ENCODE assay signal across 8 cellular contexts in the genomic region with DNA sequence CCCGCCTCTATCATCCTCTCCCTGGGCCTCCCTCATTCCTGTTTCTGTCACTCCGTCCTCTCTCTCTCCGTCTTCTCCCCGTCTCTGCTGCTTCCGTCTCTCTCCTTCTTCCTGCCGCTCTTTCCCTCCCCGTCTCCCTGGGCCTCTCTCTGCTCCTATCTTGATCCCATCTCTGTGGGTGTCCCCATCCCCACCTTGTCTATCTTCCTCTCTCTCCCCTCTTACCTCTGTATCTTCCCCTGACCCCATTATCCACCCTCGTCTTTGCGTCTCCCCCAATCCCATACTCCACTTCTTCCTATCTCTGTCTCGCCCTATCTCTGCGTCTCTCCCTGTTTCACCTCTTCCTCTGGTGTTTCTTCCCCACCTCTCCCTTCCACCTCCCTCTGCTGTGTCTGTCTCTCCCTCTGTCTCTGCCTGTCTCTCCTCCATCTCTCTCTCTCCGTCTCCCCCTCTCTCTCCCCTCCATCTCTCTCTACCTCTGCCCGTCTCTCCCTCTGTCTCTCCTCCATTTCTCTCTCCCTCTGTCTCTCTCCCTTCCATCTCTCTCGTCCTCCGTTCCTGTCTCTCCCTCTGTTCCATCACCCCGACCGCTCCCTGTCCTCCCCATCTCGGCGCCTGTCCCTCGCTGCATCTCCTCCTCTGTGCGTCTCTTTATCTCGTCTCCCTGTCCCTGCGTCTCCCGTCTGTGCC. TPM values are rescaled to one million over a fixed set of nuclear protein-coding genes. Genes with fewer than 3 reads are reported as not detected.
DNase-seq lines count a peak whose midpoint lies in the region; TF ChIP-seq lines count a peak whose summit lies in the region.

No MANE protein-coding gene starts in this region.

- no peak for TF ChIP-seq CTCF in AG04449 (IDR thresholded peaks at IDR 0.05; ENCODE audit: insufficient read depth, low read length, missing control alignments)
- no peak for TF ChIP-seq CTCF in astrocyte of the cerebellum (IDR thresholded peaks at IDR 0.05; ENCODE audit: low read depth, low read length, missing control alignments)

- H3K4me3 ChIP-seq in AG04449 (ENCODE audit: low read depth, low read length): peak overlapping the region; percentile 59
- peak overlapping the region; percentile 45 for H3K4me3 ChIP-seq in HAP-1
- peak overlapping the region; percentile 39 for H3K4me3 ChIP-seq in astrocyte of the cerebellum (ENCODE audit: low read depth, low read length)
- H3K4me3 ChIP-seq in mononuclear cell (ENCODE audit: low read length): peak overlapping the region; percentile 33

- H3K4me1 ChIP-seq in HAP-1: peaks cover 26% of the 10 kb centered on the region
- H3K4me1 ChIP-seq in mononuclear cell (ENCODE audit: insufficient read depth, low read length): peaks cover 35% of the 10 kb centered on the region

- H3K36me3 ChIP-seq in HAP-1 (replicated peaks): no peaks in the 10 kb centered on the region

- no peak for DNase-seq in AG04449 (ENCODE audit: low read depth, low spot score)
- DNase-seq in HAP-1 (ENCODE audit: low spot score in 2 of 2): peak in 1 of 2 experiments; percentile 8
- DNase-seq in astrocyte of the cerebellum (ENCODE audit: low read depth): no peak
- no peak for DNase-seq in SK-N-DZ (ENCODE audit: low spot score)
- DNase-seq in foreskin melanocyte: no peak
- no peak for DNase-seq in stimulated activated naive CD4-positive, alpha-beta T cell treated with Interleukin-2 at 50 U/mL for 16 hours (lab: John Stamatoyannopoulos, UW)
- no peak for DNase-seq in activated CD4-positive, alpha-beta T cell treated with anti-CD3 and anti-CD28 coated beads for 4 hours

- no peaks in the 10 kb centered on the region for H3K9me3 ChIP-seq in HAP-1
- H3K9me3 ChIP-seq in mononuclear cell (ENCODE audit: low read depth, low read length): no peaks in the 10 kb centered on the region

- POLR2A ChIA-PET in AG04449 (lab: Yijun Ruan, JAX): no interaction called here

- CTCF ChIA-PET in AG04449 (lab: Yijun Ruan, JAX): interaction anchor here (1.4 kb wide), 1 partner anchor 8 kb away, joined by 3 read pairs; no protein-coding TSS in a partner anchor

- H3K27me3 ChIP-seq in HAP-1 (ENCODE audit: low read depth): peaks cover 16% of the 10 kb centered on the region
- H3K27me3 ChIP-seq in mononuclear cell (ENCODE audit: insufficient read depth, low read length): peaks cover 45% of the 10 kb centered on the region

- in situ Hi-C loops in HAP-1 (cut with MboI; ENCODE audit: low sequenced_read_pairs) (no loop called here), astrocyte of the cerebellum (cut with HindIII; ENCODE audit: low sequenced_read_pairs) (no loop called here)

RNA-seq across cellular contexts. Expression of a gene that starts 4.3 kb away (rescaled TPM):
- total RNA-seq in mononuclear cell: 0.10 TPM
- polyA plus RNA-seq in SK-N-DZ (2014; cell fraction: cytosol; rRNA removed): 0.07 and 0.08 TPM in 2 replicates
- polyA plus RNA-seq in SK-N-DZ (2014; cell fraction: nucleus; rRNA removed): 0.24 TPM in 1 of 2 replicates, not detected in the other

RNA-seq across cellular contexts. Expression of a gene that starts 6.4 kb away (rescaled TPM):
- total RNA-seq in mononuclear cell: 20.0 TPM
- 42.6 and 46.1 TPM in 2 replicates for polyA plus RNA-seq in SK-N-DZ (2014; cell fraction: cytosol; rRNA removed)
- polyA plus RNA-seq in SK-N-DZ (2014; cell fraction: nucleus; rRNA removed): 16.9 and 19.5 TPM in 2 replicates

RNA-seq across cellular contexts. Expression of a gene that starts 33.6 kb away (rescaled TPM):
- total RNA-seq in mononuclear cell: not detected
- polyA plus RNA-seq in SK-N-DZ (2014; cell fraction: cytosol; rRNA removed): not detected in 2 replicates
- not detected in 2 replicates for polyA plus RNA-seq in SK-N-DZ (2014; cell fraction: nucleus; rRNA removed)

RNA-seq across cellular contexts. Expression of a gene that starts 34.0 kb away (rescaled TPM):
- total RNA-seq in mononuclear cell: 3.4 TPM
- 3.7 and 6.0 TPM in 2 replicates for polyA plus RNA-seq in SK-N-DZ (2014; cell fraction: cytosol; rRNA removed)
- polyA plus RNA-seq in SK-N-DZ (2014; cell fraction: nucleus; rRNA removed): 8.6 and 18.9 TPM in 2 replicates

RNA-seq across cellular contexts. Expression of a gene that starts 48.0 kb away (rescaled TPM):
- 15.2 TPM for total RNA-seq in mononuclear cell
- polyA plus RNA-seq in SK-N-DZ (2014; cell fraction: cytosol; rRNA removed): 29.3 and 41.5 TPM in 2 replicates
- polyA plus RNA-seq in SK-N-DZ (2014; cell fraction: nucleus; rRNA removed): 11.7 and 14.8 TPM in 2 replicates
